ENCODE assay signal across 8 cellular contexts in genomic region chr1:156368889-156369684, GRCh38. TPM values are rescaled to one million over a fixed set of nuclear protein-coding genes. Genes with fewer than 3 reads are reported as not detected.
DNase-seq lines count a peak whose midpoint lies in the region; ATAC-seq, FAIRE-seq and TF ChIP-seq lines count a peak whose summit lies in the region.

TSS of gene RHBG (plus strand) at chr1:156369211. CDS start at chr1:156369250, 39 bp downstream.

- FAIRE-seq in HTR-8/SVneo (lab: Jason Lieb, UNC), result no peak

- intact Hi-C loops in left colon (cut with DNase I, micrococcal nuclease), result no loop called here
- intact Hi-C loops in testis (cut with DNase I; ENCODE audit: low total_unique reads), result no loop called here

- no peaks in the 10 kb centered on the region for H3K36me3 ChIP-seq in testis (ENCODE audit: low read depth, missing control alignments)

- no peak for TF ChIP-seq CTCF in testis (IDR thresholded peaks at IDR 0.05)

- DNase-seq in ELR (ENCODE audit: low read depth) (peak; percentile 41), NCI-H2196 treated with DMSO at 0.1 percent for 48 hours (lab: John Stamatoyannopoulos, UW; ENCODE audit: unreplicated experiment) (peak; percentile 47), T47D (ENCODE audit: low read depth in 1 of 2, low spot score in 1 of 2) (peak; percentile 69 to 80), left colon (peak; percentile 46 to 79), testis (peak; percentile 68), HTR-8/SVneo (ENCODE audit: insufficient read length, low spot score) (no peak)

- H3K27ac ChIP-seq in testis, result no peak within 1 kb of the TSS

- H3K4me3 ChIP-seq in testis, result peak within 1 kb of the TSS; percentile 29 to 46

- H3K4me1 ChIP-seq in testis, result peaks cover 6% of the 10 kb centered on the region

- no peak for TF ChIP-seq POLR2A in testis (IDR thresholded peaks at IDR 0.05)

- WGBS in testis, 2 donors, result 9 to 21% methylated on average over 20 to 47 of the region's 48 CpGs

- peak; percentile 99 for ATAC-seq in left colon
- ATAC-seq in HG03159 (IDR thresholded peaks at IDR 0.05; ENCODE audit: unreplicated experiment), result no peak
- ATAC-seq in HG03045 (IDR thresholded peaks at IDR 0.05; ENCODE audit: unreplicated experiment), result no peak

- in situ Hi-C loops in T47D (cut with HindIII; ENCODE audit: low pct_unique_long_range_greater_than_20kb, low sequenced_read_pairs), result no loop called here

- no peaks in the 10 kb centered on the region for H3K27me3 ChIP-seq in testis

- H3K9me3 ChIP-seq in testis, result no peaks in the 10 kb centered on the region

RNA-seq across cellular contexts. Expression of gene RHBG, which starts in this region (rescaled TPM):
- not detected for total RNA-seq in left colon
- 1 to 10 TPM; 2.0 TPM for total RNA-seq in testis
- 3.3 TPM for polyA plus RNA-seq in testis (ENCODE audit: insufficient read depth, low read depth, low replicate concordance)

Comparison
In these comparisons a context has a peak if more than half of its experiments do, and no peak if none do; other contexts are left out.
1. Peak in DNase-seq and ATAC-seq in left colon; RNA of the gene not detected or under 1 TPM.